13 cellular contexts compared by ENCODE assay signal in genomic region chr12:58341791-58342190, GRCh38.
DNase-seq lines count a peak whose midpoint lies in the region; ATAC-seq and TF ChIP-seq lines count a peak whose summit lies in the region.
"Had no signal": no experiment of that assay in that cellular context is flagged by ENCODE, and none has a peak within 500 bp of the region (broad histone marks: within the 10 kb centered on the region; RNA-seq: fewer than 3 reads in every experiment).

No MANE protein-coding gene starts in this region.

- TF ChIP-seq CTCF in astrocyte of the cerebellum (IDR thresholded peaks at IDR 0.05; ENCODE audit: low read depth, low read length, missing control alignments): no peak
- no peak for TF ChIP-seq CTCF in upper lobe of right lung (IDR thresholded peaks at IDR 0.05)

- in situ Hi-C loops in astrocyte of the cerebellum (cut with HindIII; ENCODE audit: low sequenced_read_pairs): no loop called here

- H3K4me1 ChIP-seq in upper lobe of right lung: no peaks in the 10 kb centered on the region

- H3K9me3 ChIP-seq in upper lobe of right lung: no peaks in the 10 kb centered on the region
- H3K9me3 ChIP-seq: tibial nerve had no signal

- no peak overlapping the region for H3K27ac ChIP-seq in upper lobe of right lung
- H3K27ac ChIP-seq: brain microvascular endothelial cell, tibial nerve had no signal

- no peaks in the 10 kb centered on the region for H3K27me3 ChIP-seq in upper lobe of right lung
- H3K27me3 ChIP-seq: brain microvascular endothelial cell, tibial nerve had no signal

- intact Hi-C loops in left colon (cut with DNase I, micrococcal nuclease) (loop anchor here in 1 of 2 donors (10.0 kb wide), 1 partner anchor 753 kb away; no protein-coding TSS in a partner anchor), upper lobe of right lung (cut with DNase I) (no loop called here)

- H3K4me3 ChIP-seq in astrocyte of the cerebellum (ENCODE audit: low read depth, low read length): no peak overlapping the region
- H3K4me3 ChIP-seq in upper lobe of right lung: no peak overlapping the region
- H3K4me3 ChIP-seq: tibial nerve had no signal

- H3K36me3 ChIP-seq in upper lobe of right lung: no peaks in the 10 kb centered on the region
- H3K36me3 ChIP-seq: brain microvascular endothelial cell, tibial nerve had no signal

- peak; percentile 28 for DNase-seq in DMS153 treated with DMSO at 0.1 percent for 48 hours (lab: John Stamatoyannopoulos, UW; ENCODE audit: unreplicated experiment)
- peak; percentile 84 for DNase-seq in NCI-H1694 treated with DMSO at 0.1 percent for 48 hours (lab: John Stamatoyannopoulos, UW)
- peak; percentile 52 for DNase-seq in astrocyte of the cerebellum (ENCODE audit: low read depth)
- no peak for DNase-seq in left colon
- no peak for DNase-seq in upper lobe of right lung
- DNase-seq: activated T-cell treated with anti-CD3 and anti-CD28 coated beads, Interleukin-2, amount 50 U/mL, for 4 hours; brain microvascular endothelial cell; MV-4-11 had no signal

- ATAC-seq in left colon: peak; percentile 75
- no peak for ATAC-seq in HG02623 (IDR thresholded peaks at IDR 0.05; ENCODE audit: unreplicated experiment)
- no peak for ATAC-seq in GM21367 (IDR thresholded peaks at IDR 0.05; ENCODE audit: unreplicated experiment)
- no peak for ATAC-seq in HG02840 (IDR thresholded peaks at IDR 0.05; ENCODE audit: low FRiP score, unreplicated experiment)
- no peak for ATAC-seq in upper lobe of right lung
- ATAC-seq: activated T-cell treated with anti-CD3 and anti-CD28 coated beads, Interleukin-2, amount 50 U/mL, for 4 hours; WTC11 had no signal

Comparison
In these comparisons a context has a peak if more than half of its experiments do, and no peak if none do; other contexts are left out.
1. DNase-seq: peak in DMS153 treated with DMSO at 0.1 percent for 48 hours (single experiment), NCI-H1694 treated with DMSO at 0.1 percent for 48 hours (single experiment) and astrocyte of the cerebellum (single experiment); none in left colon (0 of 2) and upper lobe of right lung (single experiment).